Comparison of ENCODE assay signal across 2 cellular contexts in the genomic region with DNA sequence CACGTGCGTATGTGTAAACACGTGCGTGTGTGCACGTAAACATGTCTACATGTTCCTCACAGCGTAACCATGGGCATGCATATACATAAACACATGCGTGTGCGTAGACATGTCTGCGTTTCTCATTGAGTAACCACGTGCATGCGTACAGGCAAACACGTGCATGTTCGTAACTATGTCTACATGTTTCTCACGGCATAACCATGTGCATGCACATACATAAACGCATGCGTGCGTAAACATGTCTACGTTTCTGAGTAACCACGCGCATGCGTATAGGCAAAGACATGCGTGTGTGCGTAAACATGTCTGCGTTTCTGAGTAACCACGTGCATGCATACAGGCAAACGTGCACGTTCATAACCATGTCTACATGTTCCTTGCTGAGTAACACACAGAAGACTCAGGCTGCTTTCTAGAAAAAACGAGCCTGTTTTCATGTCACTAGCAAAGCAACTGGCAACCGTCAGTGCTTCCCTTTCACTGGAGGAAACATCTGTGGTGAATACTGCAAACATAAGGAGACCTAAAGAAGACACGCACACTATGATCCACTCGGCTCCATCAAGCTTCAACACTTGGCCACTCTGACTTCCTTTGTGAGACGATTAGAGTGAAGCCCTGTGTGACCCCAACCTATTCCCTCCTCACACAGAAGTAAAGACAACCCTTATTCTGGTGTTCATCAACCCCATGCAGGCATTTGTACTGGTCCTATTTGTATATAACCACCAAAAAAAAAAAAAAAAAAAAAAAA.
TF ChIP-seq lines count a peak whose summit lies in the region.

No MANE protein-coding gene starts in this region.

TF ChIP-seq in PFSK-1, 5 proteins besides CTCF, POLR2A, EP300 and RAD21:
- TF ChIP-seq POLR2AphosphoS5 (IDR thresholded peaks at IDR 0.05; ENCODE audit: low read depth, low read length), result peak; percentile 20; the same call in 1 of the 2 replicates
- TF ChIP-seq TAF1 (IDR thresholded peaks at IDR 0.05; ENCODE audit: borderline replicate concordance, insufficient read depth, low read length), result no peak
- no peak for TF ChIP-seq SIN3A (IDR thresholded peaks at IDR 0.05; ENCODE audit: borderline replicate concordance, insufficient read depth, low read length)

TF ChIP-seq in H1, 55 proteins besides CTCF, POLR2A, EP300 and RAD21:
- TF ChIP-seq POLR2AphosphoS5 (IDR thresholded peaks at IDR 0.05; ENCODE audit: low read depth, low read length), result peak; percentile 28; the same call in 1 of the 2 replicates
- no peak for TF ChIP-seq MAX (IDR thresholded peaks at IDR 0.05)
